8 cellular contexts compared by ENCODE assay signal in the genomic region with DNA sequence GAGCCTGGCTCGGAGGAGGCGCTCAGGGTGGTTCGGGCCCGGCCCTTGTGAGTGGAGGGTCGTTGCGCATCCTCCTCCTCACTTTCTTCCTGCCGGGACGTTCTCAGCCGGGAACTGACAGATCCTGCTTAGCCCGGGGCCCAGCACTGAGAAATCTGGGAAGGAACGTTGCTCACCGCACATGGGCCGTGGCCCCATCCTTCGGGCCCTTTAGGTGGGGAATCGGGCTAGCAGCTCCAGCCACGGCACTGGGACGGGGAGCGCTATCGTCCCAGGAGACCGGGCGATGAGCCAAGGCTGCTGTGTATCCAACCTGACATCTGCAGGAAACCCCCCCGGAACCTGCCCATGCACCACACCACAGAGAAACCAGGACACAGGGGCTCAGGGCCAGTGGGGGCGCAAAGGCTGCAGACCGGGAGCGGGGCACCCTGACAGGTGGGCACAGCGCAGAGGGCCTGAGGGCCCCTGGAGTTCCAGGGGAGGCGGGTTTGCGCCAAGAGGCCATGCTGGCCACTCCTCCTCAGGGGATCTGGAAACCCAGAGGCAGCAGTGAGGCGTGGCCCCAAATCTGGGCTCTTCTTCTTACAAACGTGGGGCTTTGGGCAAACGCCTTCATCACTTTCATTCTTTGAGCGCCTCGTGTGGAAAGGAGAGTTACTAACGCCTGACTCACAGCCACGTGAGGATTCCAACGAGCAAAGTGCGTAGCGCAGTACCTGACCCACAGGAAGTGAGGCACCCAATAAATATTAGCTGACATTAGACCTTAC. TPM values are rescaled to one million over a fixed set of nuclear protein-coding genes. Genes with fewer than 3 reads are reported as not detected.
A peak's percentile ranks its signal among the peaks of the same experiment; 100 is the strongest.
DNase-seq lines count a peak whose midpoint lies in the region; FAIRE-seq and TF ChIP-seq lines count a peak whose summit lies in the region.

A gene (minus strand): TSS at position 116 of the 773 bp plus-strand sequence. CDS start 4,659 bp downstream, outside the sequence.

- peaks cover 17% of the 10 kb centered on the region for H3K4me1 Mint-ChIP-seq in neural crest cell
- H3K4me1 Mint-ChIP-seq in stimulated activated naive CD8-positive, alpha-beta T cell treated with anti-CD3 and anti-CD28 coated beads, Interleukin-15, Interleukin-2, amounts not matched to agents 100 ng/mL and 50 ng/mL, for 24 hours (ENCODE audit: low read depth), result peaks cover 21% of the 10 kb centered on the region

- peaks cover 14 to 26% (median 16%) of the 10 kb centered on the region in 10 experiments for H3K4me1 ChIP-seq in BLaER1 treated with 17β-estradiol and CSF1 and Interleukin-3, amounts not matched to agents 10 nM and 100 nM

- peaks cover 4 to 12% (median 8%) of the 10 kb centered on the region in 11 experiments; a peak in 21 of 22 replicates for H3K36me3 ChIP-seq in BLaER1 treated with 17β-estradiol and CSF1 and Interleukin-3, amounts not matched to agents 10 nM and 100 nM

- H3K27ac ChIP-seq in BLaER1 treated with 17β-estradiol and CSF1 and Interleukin-3, amounts not matched to agents 10 nM and 100 nM, result peak within 1 kb of the TSS in 2 of 11 experiments; percentile 15 to 31; a peak in 2 of 22 replicates

- DNase-seq in GM19240 (ENCODE audit: insufficient read length, low spot score) (peak; percentile 72), HTR-8/SVneo (ENCODE audit: insufficient read length, low spot score) (peak; percentile 83), RPMI7951 (ENCODE audit: low read depth) (peak; percentile 92), fibroblast of villous mesenchyme (ENCODE audit: low read depth) (peak; percentile 97), neural crest cell (ENCODE audit: low read depth, low spot score) (no peak)
- DNase-seq in activated T-helper 9 cell treated with anti-CD3 and anti-CD28 coated beads, Interleukin-2, amount 50 U/mL, for 16 hours (ENCODE audit: low read depth), result peak; percentile 56

- H3K27ac Mint-ChIP-seq in neural crest cell (ENCODE audit: unreplicated experiment), result no peak within 1 kb of the TSS
- peak within 1 kb of the TSS; percentile 45 for H3K27ac Mint-ChIP-seq in stimulated activated naive CD8-positive, alpha-beta T cell treated with anti-CD3 and anti-CD28 coated beads, Interleukin-15, Interleukin-2, amounts not matched to agents 100 ng/mL and 50 ng/mL, for 24 hours

- H3K27me3 ChIP-seq in BLaER1 treated with 17β-estradiol and CSF1 and Interleukin-3, amounts not matched to agents 10 nM and 100 nM, result peaks cover 48 to 60% (median 53%) of the 10 kb centered on the region in 11 experiments

- no peaks in the 10 kb centered on the region for H3K9me3 Mint-ChIP-seq in neural crest cell
- no peaks in the 10 kb centered on the region for H3K9me3 Mint-ChIP-seq in stimulated activated naive CD8-positive, alpha-beta T cell treated with anti-CD3 and anti-CD28 coated beads, Interleukin-15, Interleukin-2, amounts not matched to agents 100 ng/mL and 50 ng/mL, for 24 hours

- H3K4me3 ChIP-seq in BLaER1 treated with 17β-estradiol and CSF1 and Interleukin-3, amounts not matched to agents 10 nM and 100 nM, result peak within 1 kb of the TSS; percentile 52 to 74 (median 64)
- H3K4me3 ChIP-seq in fibroblast of villous mesenchyme (ENCODE audit: low read depth, low read length), result peak within 1 kb of the TSS; percentile 62

- peak within 1 kb of the TSS; percentile 85 for H3K4me3 Mint-ChIP-seq in neural crest cell
- peak within 1 kb of the TSS; percentile 83 for H3K4me3 Mint-ChIP-seq in stimulated activated naive CD8-positive, alpha-beta T cell treated with anti-CD3 and anti-CD28 coated beads, Interleukin-15, Interleukin-2, amounts not matched to agents 100 ng/mL and 50 ng/mL, for 24 hours

- H3K4me2 ChIP-seq in BLaER1 treated with 17β-estradiol and CSF1 and Interleukin-3, amounts not matched to agents 10 nM and 100 nM, result peak within 1 kb of the TSS; percentile 97 to 100 (median 99)

- H3K9me3 ChIP-seq in BLaER1 treated with 17β-estradiol and CSF1 and Interleukin-3, amounts not matched to agents 10 nM and 100 nM (replicated peaks in 1 of 11), result no peaks in the 10 kb centered on the region

- H3K9ac ChIP-seq in BLaER1 treated with 17β-estradiol and CSF1 and Interleukin-3, amounts not matched to agents 10 nM and 100 nM, result peak within 1 kb of the TSS; percentile 27 to 69 (median 61); a peak in 20 of 22 replicates

- peaks cover 3% of the 10 kb centered on the region for H3K36me3 Mint-ChIP-seq in neural crest cell (ENCODE audit: low read depth)
- H3K36me3 Mint-ChIP-seq in stimulated activated naive CD8-positive, alpha-beta T cell treated with anti-CD3 and anti-CD28 coated beads, Interleukin-15, Interleukin-2, amounts not matched to agents 100 ng/mL and 50 ng/mL, for 24 hours (ENCODE audit: low read depth), result peaks cover 15% of the 10 kb centered on the region

- TF ChIP-seq CTCF in fibroblast of villous mesenchyme (IDR thresholded peaks at IDR 0.05; ENCODE audit: insufficient read depth, low read depth, low read length) (peak; percentile 25), neural crest cell (conservative IDR thresholded peaks at IDR 0.05) (peak; percentile 53)

- peak; percentile 55 for FAIRE-seq in HTR-8/SVneo (lab: Jason Lieb, UNC)

- peaks cover 57% of the 10 kb centered on the region for H3K27me3 Mint-ChIP-seq in neural crest cell (ENCODE audit: low read depth)
- peaks cover 21% of the 10 kb centered on the region for H3K27me3 Mint-ChIP-seq in stimulated activated naive CD8-positive, alpha-beta T cell treated with anti-CD3 and anti-CD28 coated beads, Interleukin-15, Interleukin-2, amounts not matched to agents 100 ng/mL and 50 ng/mL, for 24 hours

- H4K20me1 ChIP-seq in BLaER1 treated with 17β-estradiol and CSF1 and Interleukin-3, amounts not matched to agents 10 nM and 100 nM, result peaks cover 0 to 57% (median 28%) of the 10 kb centered on the region in 11 experiments; a peak in 17 of 22 replicates

RNA-seq across cellular contexts. Expression of the gene that starts here (rescaled TPM):
- total RNA-seq in RPMI7951 (2014; rRNA removed; shearing (Covaris generic)), result 0.20 and 0.24 TPM in 2 replicates
- total RNA-seq in fibroblast of villous mesenchyme (3.9 and 4.3 TPM in 2 replicates), neural crest cell (3.2 TPM in 2 replicates)

Comparison
In these comparisons a context has a peak if more than half of its experiments do, and no peak if none do; other contexts are left out.
1. Peak in DNase-seq in RPMI7951; RNA of the gene not detected or under 1 TPM.